Comparison of ENCODE assay signal across 1 cellular context in genomic region chr22:23531966-23532735, GRCh38.
TF ChIP-seq lines count a peak whose summit lies in the region.

No MANE protein-coding gene starts in this region.

TF ChIP-seq in HepG2, 621 proteins besides CTCF, POLR2A, EP300 and RAD21:
- TF ChIP-seq ZNF687 (CRISPR knock-in tag; IDR thresholded peaks at IDR 0.05) (0 out of 2 replicates have a peak, but pooled peaks have one; percentile 11), ZNF768 (CRISPR knock-in tag; IDR thresholded peaks at IDR 0.05) (peak; percentile 99), ZMYM3 (CRISPR knock-in tag; IDR thresholded peaks at IDR 0.05) (peak; percentile 80), ZNF207 (IDR thresholded peaks at IDR 0.05; ENCODE audit: borderline replicate concordance) (no peak)
